8 cellular contexts compared by ENCODE assay signal in genomic region chr12:21111733-21112132, GRCh38. TPM values are rescaled to one million over a fixed set of nuclear protein-coding genes. Genes with fewer than 3 reads are reported as not detected.
"Had no signal": no experiment of that assay in that cellular context is flagged by ENCODE, and none has a peak within 500 bp of the region (broad histone marks: within the 10 kb centered on the region; RNA-seq: fewer than 3 reads in every experiment).

No MANE protein-coding gene starts in this region.

- H3K4me2 ChIP-seq: GM23338, KMS-11 had no signal

- DNase-seq: H9, HCEC 1CT, KBM-7 had no signal

- H3K9ac ChIP-seq: KMS-11 had no signal

- H2AFZ ChIP-seq: GM23338 had no signal

- H3K27ac ChIP-seq: KMS-11 had no signal

- ATAC-seq: GM23338 had no signal

- FAIRE-seq: H1, H54, HTR-8/SVneo had no signal

- H3K4me3 ChIP-seq: GM23338 had no signal

RNA-seq across cellular contexts. Expression of gene SLCO1B1, which starts 19.3 kb away (rescaled TPM):
- polyA plus RNA-seq: H1 had no signal
